30 cellular contexts compared by ENCODE assay signal in genomic region chr3:4836516-4836915, GRCh38.
DNase-seq lines count a peak whose midpoint lies in the region; ATAC-seq and TF ChIP-seq lines count a peak whose summit lies in the region.
"Had no signal": no experiment of that assay in that cellular context is flagged by ENCODE, and none has a peak within 500 bp of the region (broad histone marks: within the 10 kb centered on the region; RNA-seq: fewer than 3 reads in every experiment).

No MANE protein-coding gene starts in this region.

- no peaks in the 10 kb centered on the region for H3K27me3 ChIP-seq in osteoblast (ENCODE audit: insufficient read depth, low read length)
- no peaks in the 10 kb centered on the region for H3K27me3 ChIP-seq in foreskin keratinocyte
- H3K27me3 ChIP-seq: colonic mucosa, esophagus muscularis mucosa, neural progenitor cell, right lobe of liver, SJCRH30, testis, uterus had no signal

- DNase-seq in activated T-cell treated with anti-CD3 and anti-CD28 coated beads, Interleukin-2, amount 50 U/mL, for 72 hours = no peak
- no peak for DNase-seq in activated T-cell treated with anti-CD3 and anti-CD28 coated beads, Interleukin-2, amount 50 U/mL, for 4 hours
- DNase-seq in T-helper 17 cell (no peak), osteoblast (ENCODE audit: insufficient read length, low spot score, missing footprints) (peak; percentile 3), foreskin keratinocyte (no peak), hypothalamus (lab: John Stamatoyannopoulos, UW) (no peak)
- no peak for DNase-seq in activated naive CD8-positive, alpha-beta T cell treated with anti-CD3 and anti-CD28 coated beads for 36 hours
- DNase-seq: activated effector memory CD4-positive, alpha-beta T cell treated with anti-CD3 and anti-CD28 coated beads, Interleukin-2, amount 50 U/mL, for 16 hours; Calu3; colonic mucosa; EL; foreskin melanocyte; GOT3; Karpas-422; NCI-H1436; NCI-H2081 treated with DMSO at 0.1 percent for 48 hours; right lobe of liver; SJCRH30; stimulated activated CD4-positive, alpha-beta T cell treated with anti-CD3 and anti-CD28 coated beads, Interleukin-12 subunit alpha, Interleukin-12 subunit beta, amount 100 ng/mL, for 4 hours; stimulated activated CD4-positive, alpha-beta T cell treated with anti-CD3 and anti-CD28 coated beads, Interleukin-4, amount 100 ng/mL, for 1 hour; stimulated activated naive B cell treated with anti-CD40 and anti-IgM and Interleukin-4, amounts not matched to agents 10 μg/mL and 1 μg/mL and 100 μg/mL, for 72 hours; testis; uterus had no signal

- no peak for ATAC-seq in activated T-cell treated with anti-CD3 and anti-CD28 coated beads, Interleukin-2, amount 50 U/mL, for 72 hours (replicated peaks in 1 of 2)
- ATAC-seq in activated T-cell treated with anti-CD3 and anti-CD28 coated beads, Interleukin-2, amount 50 U/mL, for 4 hours = no peak
- ATAC-seq in T-helper 17 cell = no peak
- no peak for ATAC-seq in foreskin keratinocyte
- ATAC-seq in GM21737 (IDR thresholded peaks at IDR 0.05; ENCODE audit: unreplicated experiment) = no peak
- ATAC-seq: activated CD4-positive, CD25-positive, alpha-beta regulatory T cell treated with anti-CD3 and anti-CD28 coated beads, Interleukin-2, amount 50 U/mL, for 24 hours; GM12878; right lobe of liver; stimulated activated naive B cell treated with anti-CD40 and anti-IgM and Interleukin-4, amounts not matched to agents 10 μg/mL and 1 μg/mL and 100 μg/mL, for 72 hours had no signal

- H3K9me3 ChIP-seq in T-helper 17 cell (ENCODE audit: control insufficient read depth, low read length, poor library complexity, severe bottlenecking) = no peaks in the 10 kb centered on the region
- H3K9me3 ChIP-seq in osteoblast (ENCODE audit: low read depth, low read length) = no peaks in the 10 kb centered on the region
- H3K9me3 ChIP-seq: BLaER1 treated with 17β-estradiol and CSF1 and Interleukin-3, amounts not matched to agents 10 nM and 100 nM; colonic mucosa; esophagus muscularis mucosa; right lobe of liver; SJCRH30; testis; uterus had no signal

- H3K4me3 Mint-ChIP-seq in activated T-cell treated with anti-CD3 and anti-CD28 coated beads, Interleukin-2, amount 50 U/mL, for 72 hours = peak overlapping the region; percentile 74 to 81
- no peak overlapping the region for H3K4me3 Mint-ChIP-seq in activated T-cell treated with anti-CD3 and anti-CD28 coated beads, Interleukin-2, amount 50 U/mL, for 4 hours
- no peak overlapping the region for H3K4me3 Mint-ChIP-seq in T-helper 17 cell
- H3K4me3 Mint-ChIP-seq in activated naive CD8-positive, alpha-beta T cell treated with anti-CD3 and anti-CD28 coated beads for 36 hours = no peak overlapping the region
- H3K4me3 Mint-ChIP-seq: neural progenitor cell had no signal

- TF ChIP-seq CTCF in osteoblast (IDR thresholded peaks at IDR 0.05; ENCODE audit: extremely low read depth, low read depth, low read length) (no peak), foreskin keratinocyte (conservative IDR thresholded peaks at IDR 0.05) (no peak)

- H3K79me2 ChIP-seq in osteoblast (ENCODE audit: insufficient read depth, low read length) = no peaks in the 10 kb centered on the region

- no peaks in the 10 kb centered on the region for H3K27me3 Mint-ChIP-seq in activated T-cell treated with anti-CD3 and anti-CD28 coated beads, Interleukin-2, amount 50 U/mL, for 72 hours (ENCODE audit: low read depth)
- no peaks in the 10 kb centered on the region for H3K27me3 Mint-ChIP-seq in activated T-cell treated with anti-CD3 and anti-CD28 coated beads, Interleukin-2, amount 50 U/mL, for 4 hours (ENCODE audit: low read depth)
- H3K27me3 Mint-ChIP-seq in T-helper 17 cell = no peaks in the 10 kb centered on the region
- H3K27me3 Mint-ChIP-seq in activated naive CD8-positive, alpha-beta T cell treated with anti-CD3 and anti-CD28 coated beads for 36 hours = no peaks in the 10 kb centered on the region
- H3K27me3 Mint-ChIP-seq: stimulated activated naive B cell treated with anti-CD40 and anti-IgM and Interleukin-4, amounts not matched to agents 10 μg/mL and 1 μg/mL and 100 μg/mL, for 72 hours had no signal

- no peaks in the 10 kb centered on the region for H3K9me3 Mint-ChIP-seq in activated T-cell treated with anti-CD3 and anti-CD28 coated beads, Interleukin-2, amount 50 U/mL, for 72 hours
- no peaks in the 10 kb centered on the region for H3K9me3 Mint-ChIP-seq in activated T-cell treated with anti-CD3 and anti-CD28 coated beads, Interleukin-2, amount 50 U/mL, for 4 hours
- no peaks in the 10 kb centered on the region for H3K9me3 Mint-ChIP-seq in activated naive CD8-positive, alpha-beta T cell treated with anti-CD3 and anti-CD28 coated beads for 36 hours
- H3K9me3 Mint-ChIP-seq: neural progenitor cell; stimulated activated naive B cell treated with anti-CD40 and anti-IgM and Interleukin-4, amounts not matched to agents 10 μg/mL and 1 μg/mL and 100 μg/mL, for 72 hours had no signal

- peaks cover 95% of the 10 kb centered on the region for H3K4me1 Mint-ChIP-seq in activated T-cell treated with anti-CD3 and anti-CD28 coated beads, Interleukin-2, amount 50 U/mL, for 72 hours (ENCODE audit: low read depth)
- peaks cover 82% of the 10 kb centered on the region for H3K4me1 Mint-ChIP-seq in activated T-cell treated with anti-CD3 and anti-CD28 coated beads, Interleukin-2, amount 50 U/mL, for 4 hours (ENCODE audit: low read depth)
- H3K4me1 Mint-ChIP-seq in T-helper 17 cell = peaks cover 53% of the 10 kb centered on the region
- peaks cover 89% of the 10 kb centered on the region for H3K4me1 Mint-ChIP-seq in activated naive CD8-positive, alpha-beta T cell treated with anti-CD3 and anti-CD28 coated beads for 36 hours

- no peak overlapping the region for H3K27ac ChIP-seq in osteoblast (ENCODE audit: low read depth, low read length)
- H3K27ac ChIP-seq in foreskin keratinocyte = no peak overlapping the region
- H3K27ac ChIP-seq: BLaER1 treated with 17β-estradiol and CSF1 and Interleukin-3, amounts not matched to agents 10 nM and 100 nM; colonic mucosa; esophagus muscularis mucosa; HL-60; neural progenitor cell; right lobe of liver; SJCRH30; testis; uterus had no signal

- no peak overlapping the region for H3K4me3 ChIP-seq in osteoblast (ENCODE audit: insufficient read depth, low read length)
- H3K4me3 ChIP-seq: BLaER1 treated with 17β-estradiol and CSF1 and Interleukin-3, amounts not matched to agents 10 nM and 100 nM; colonic mucosa; esophagus muscularis mucosa; GM12878; neural progenitor cell; right lobe of liver; SJCRH30; testis; uterus had no signal

- H3K4me1 ChIP-seq in osteoblast (ENCODE audit: insufficient read depth, low read length) (peaks cover 5% of the 10 kb centered on the region), foreskin keratinocyte (peaks cover 5% of the 10 kb centered on the region)
- H3K4me1 ChIP-seq: colonic mucosa, neural progenitor cell, right lobe of liver, uterus had no signal

- H3K36me3 Mint-ChIP-seq in activated T-cell treated with anti-CD3 and anti-CD28 coated beads, Interleukin-2, amount 50 U/mL, for 72 hours (ENCODE audit: insufficient read depth in 2 of 2) = peaks cover 26 to 39% of the 10 kb centered on the region in 2 donors
- H3K36me3 Mint-ChIP-seq in activated T-cell treated with anti-CD3 and anti-CD28 coated beads, Interleukin-2, amount 50 U/mL, for 4 hours (ENCODE audit: insufficient read depth) = peaks cover 30% of the 10 kb centered on the region
- no peaks in the 10 kb centered on the region for H3K36me3 Mint-ChIP-seq in T-helper 17 cell (ENCODE audit: low read depth)
- H3K36me3 Mint-ChIP-seq in activated naive CD8-positive, alpha-beta T cell treated with anti-CD3 and anti-CD28 coated beads for 36 hours = peaks cover 76% of the 10 kb centered on the region
- H3K36me3 Mint-ChIP-seq: neural progenitor cell had no signal

- no peak overlapping the region for H3K4me2 ChIP-seq in osteoblast (ENCODE audit: insufficient read depth, low read length)
- H3K4me2 ChIP-seq: neural progenitor cell had no signal

- H3K36me3 ChIP-seq in osteoblast (ENCODE audit: insufficient read depth, low read length) = no peaks in the 10 kb centered on the region
- H3K36me3 ChIP-seq: colonic mucosa, neural progenitor cell, right lobe of liver, SJCRH30, uterus had no signal

- H3K27ac Mint-ChIP-seq in activated T-cell treated with anti-CD3 and anti-CD28 coated beads, Interleukin-2, amount 50 U/mL, for 72 hours = peak overlapping the region; percentile 80
- peak overlapping the region; percentile 97 for H3K27ac Mint-ChIP-seq in T-helper 17 cell
- H3K27ac Mint-ChIP-seq in activated naive CD8-positive, alpha-beta T cell treated with anti-CD3 and anti-CD28 coated beads for 36 hours = peak overlapping the region; percentile 100
- H3K27ac Mint-ChIP-seq: neural progenitor cell had no signal

- H4K20me1 ChIP-seq in osteoblast (ENCODE audit: insufficient read depth, low read length) = no peaks in the 10 kb centered on the region

- no peak overlapping the region for H2AFZ ChIP-seq in osteoblast (ENCODE audit: low read length)
- H2AFZ ChIP-seq: neural progenitor cell had no signal

Comparison
In these comparisons a context has a peak if more than half of its experiments do, and no peak if none do; other contexts are left out.
1. H3K4me3 Mint-ChIP-seq: peak in activated T-cell treated with anti-CD3 and anti-CD28 coated beads, Interleukin-2, amount 50 U/mL, for 72 hours (2 of 2); none in activated T-cell treated with anti-CD3 and anti-CD28 coated beads, Interleukin-2, amount 50 U/mL, for 4 hours (single experiment), T-helper 17 cell (single experiment) and activated naive CD8-positive, alpha-beta T cell treated with anti-CD3 and anti-CD28 coated beads for 36 hours (single experiment).
2. Peak in every context shown above with its lines, with median percentiles within 50 percentile points of each other: H3K27ac Mint-ChIP-seq.